Comparison of ENCODE assay signal across 31 cellular contexts in genomic region chr2:5869871-5870375, GRCh38.
"Had no signal": no experiment of that assay in that cellular context is flagged by ENCODE, and none has a peak within 500 bp of the region (broad histone marks: within the 10 kb centered on the region; RNA-seq: fewer than 3 reads in every experiment).

No MANE protein-coding gene starts in this region.

- H3K27ac ChIP-seq: breast epithelium, cardiac muscle cell, colonic mucosa, epithelial cell of prostate, heart left ventricle, WERI-Rb-1 had no signal

- H3K27me3 Mint-ChIP-seq: activated B cell treated with CpG ODN at 0.5 μM for 24 hours; activated CD4-positive, alpha-beta memory T cell treated with anti-CD3 and anti-CD28 coated beads, Interleukin-2, amount 10 ng/mL, durations not matched to agents 7 days and 5 days; activated naive CD4-positive, alpha-beta T cell treated with anti-CD3 and anti-CD28 coated beads, Interleukin-2, amount 10 ng/mL, durations not matched to agents 7 days and 5 days; activated naive CD8-positive, alpha-beta T cell treated with anti-CD3 and anti-CD28 coated beads, Interleukin-2, amount 10 ng/mL, durations not matched to agents 7 days and 5 days; activated T-cell treated with anti-CD3 and anti-CD28 coated beads, Interleukin-2, amount 50 U/mL, for 24 hours; T-helper 17 cell had no signal

- H3K4me3 ChIP-seq: breast epithelium, cardiac muscle cell, colonic mucosa, heart left ventricle had no signal

- H3K27me3 ChIP-seq: breast epithelium, cardiac muscle cell, colonic mucosa, heart left ventricle had no signal

- H3K9me3 ChIP-seq: colonic mucosa had no signal

- H3K27ac Mint-ChIP-seq: activated B cell treated with CpG ODN at 0.5 μM for 24 hours; activated CD4-positive, alpha-beta memory T cell treated with anti-CD3 and anti-CD28 coated beads, Interleukin-2, amount 10 ng/mL, durations not matched to agents 7 days and 5 days; activated naive CD4-positive, alpha-beta T cell treated with anti-CD3 and anti-CD28 coated beads, Interleukin-2, amount 10 ng/mL, durations not matched to agents 7 days and 5 days; activated naive CD4-positive, alpha-beta T cell treated with anti-CD3 and anti-CD28 coated beads, Interleukin-2, amount 50 U/mL, for 72 hours; activated naive CD8-positive, alpha-beta T cell treated with anti-CD3 and anti-CD28 coated beads, Interleukin-2, amount 10 ng/mL, durations not matched to agents 7 days and 5 days; activated T-cell treated with anti-CD3 and anti-CD28 coated beads, Interleukin-2, amount 50 U/mL, for 24 hours; activated T-cell treated with anti-CD3 and anti-CD28 coated beads, Interleukin-2, amount 50 U/mL, for 72 hours; T-helper 17 cell; T-helper 2 cell treated with Interferon-gamma antibody and Interleukin-4, amounts not matched to agents 5 μg/mL and 100 μg/mL, for 36 hours had no signal

- H3K4me1 ChIP-seq: breast epithelium, colonic mucosa, heart left ventricle had no signal

- H3K4me3 Mint-ChIP-seq: activated B cell treated with CpG ODN at 0.5 μM for 24 hours; activated CD4-positive, alpha-beta memory T cell treated with anti-CD3 and anti-CD28 coated beads, Interleukin-2, amount 10 ng/mL, durations not matched to agents 7 days and 5 days; activated naive CD4-positive, alpha-beta T cell treated with anti-CD3 and anti-CD28 coated beads, Interleukin-2, amount 10 ng/mL, durations not matched to agents 7 days and 5 days; activated naive CD8-positive, alpha-beta T cell treated with anti-CD3 and anti-CD28 coated beads, Interleukin-2, amount 10 ng/mL, durations not matched to agents 7 days and 5 days; activated T-cell treated with anti-CD3 and anti-CD28 coated beads, Interleukin-2, amount 50 U/mL, for 24 hours; activated T-cell treated with anti-CD3 and anti-CD28 coated beads, Interleukin-2, amount 50 U/mL, for 72 hours; brain; T-helper 17 cell; T-helper 2 cell treated with Interferon-gamma antibody and Interleukin-4, amounts not matched to agents 5 μg/mL and 100 μg/mL, for 36 hours had no signal

- DNase-seq: activated B cell treated with CpG ODN at 0.5 μM for 24 hours; activated CD4-positive, alpha-beta memory T cell treated with anti-CD3 and anti-CD28 coated beads, Interleukin-2, amount 10 ng/mL, durations not matched to agents 7 days and 5 days; activated CD4-positive, alpha-beta T cell treated with anti-CD3 and anti-CD28 coated beads for 48 hours; activated CD8-positive, alpha-beta memory T cell treated with anti-CD3 and anti-CD28 coated beads, Interleukin-2, amount 50 U/mL, for 48 hours; activated gamma-delta T cell; activated naive CD4-positive, alpha-beta T cell; activated naive CD4-positive, alpha-beta T cell treated with anti-CD3 and anti-CD28 coated beads, Interleukin-2, amount 10 ng/mL, durations not matched to agents 7 days and 5 days; activated naive CD8-positive, alpha-beta T cell treated with anti-CD3 and anti-CD28 coated beads, Interleukin-2, amount 10 ng/mL, durations not matched to agents 7 days and 5 days; activated T-cell treated with anti-CD3 and anti-CD28 coated beads for 4 hours; activated T-cell treated with anti-CD3 and anti-CD28 coated beads, Interleukin-2, amount 50 U/mL, for 24 hours; activated T-cell treated with anti-CD3 and anti-CD28 coated beads, Interleukin-2, amount 50 U/mL, for 72 hours; amniotic stem cell; anterior cingulate cortex; central memory CD4-positive, alpha-beta T cell; cerebellar nuclear complex; colonic mucosa; effector CD8-positive, alpha-beta T cell; foreskin fibroblast; glutamatergic neuron; heart left ventricle; T-helper 1 cell; T-helper 17 cell; T1000; WERI-Rb-1 had no signal

- ATAC-seq: activated CD4-positive, CD25-positive, alpha-beta regulatory T cell treated with anti-CD3 and anti-CD28 coated beads, Interleukin-2, amount 50 U/mL, for 24 hours; activated naive CD4-positive, alpha-beta T cell treated with anti-CD3 and anti-CD28 coated beads, Interleukin-2, amount 50 U/mL, for 72 hours; activated T-cell treated with anti-CD3 and anti-CD28 coated beads, Interleukin-2, amount 50 U/mL, for 72 hours; heart left ventricle; T-helper 17 cell had no signal

- H3K36me3 ChIP-seq: breast epithelium, cardiac muscle cell, colonic mucosa, heart left ventricle, WERI-Rb-1 had no signal

- H3K36me3 Mint-ChIP-seq: activated naive CD4-positive, alpha-beta T cell treated with anti-CD3 and anti-CD28 coated beads, Interleukin-2, amount 10 ng/mL, durations not matched to agents 7 days and 5 days; activated naive CD4-positive, alpha-beta T cell treated with anti-CD3 and anti-CD28 coated beads, Interleukin-2, amount 50 U/mL, for 72 hours; activated naive CD8-positive, alpha-beta T cell treated with anti-CD3 and anti-CD28 coated beads, Interleukin-2, amount 10 ng/mL, durations not matched to agents 7 days and 5 days; brain had no signal

- H3K4me1 Mint-ChIP-seq: activated B cell treated with CpG ODN at 0.5 μM for 24 hours; activated CD4-positive, alpha-beta memory T cell treated with anti-CD3 and anti-CD28 coated beads, Interleukin-2, amount 10 ng/mL, durations not matched to agents 7 days and 5 days; activated naive CD4-positive, alpha-beta T cell treated with anti-CD3 and anti-CD28 coated beads, Interleukin-2, amount 10 ng/mL, durations not matched to agents 7 days and 5 days; activated naive CD8-positive, alpha-beta T cell treated with anti-CD3 and anti-CD28 coated beads, Interleukin-2, amount 10 ng/mL, durations not matched to agents 7 days and 5 days; T-helper 17 cell had no signal
